15 cellular contexts compared by ENCODE assay signal in genomic region chr12:46442239-46442638, GRCh38.
DNase-seq lines count a peak whose midpoint lies in the region; ATAC-seq and TF ChIP-seq lines count a peak whose summit lies in the region.
"Had no signal": no experiment of that assay in that cellular context is flagged by ENCODE, and none has a peak within 500 bp of the region (broad histone marks: within the 10 kb centered on the region; RNA-seq: fewer than 3 reads in every experiment).

No MANE protein-coding gene starts in this region.

- no peaks in the 10 kb centered on the region for H3K36me3 Mint-ChIP-seq in chondrocyte (ENCODE audit: low read depth)

- H3K4me3 ChIP-seq in BE2C (ENCODE audit: low read depth, low read length), result no peak overlapping the region

- no peaks in the 10 kb centered on the region for H3K27me3 Mint-ChIP-seq in chondrocyte (ENCODE audit: low read depth)

- H3K36me3 ChIP-seq in BE2C, result no peaks in the 10 kb centered on the region

- H3K27me3 ChIP-seq in BE2C, result no peaks in the 10 kb centered on the region

- H3K9me3 ChIP-seq in BE2C, result no peaks in the 10 kb centered on the region

- peaks cover 10% of the 10 kb centered on the region; the same call in 1 of the 2 replicates for H3K4me1 ChIP-seq in BE2C

- TF ChIP-seq CTCF in chondrocyte (IDR thresholded peaks at IDR 0.05) (no peak), BE2C (IDR thresholded peaks at IDR 0.05; ENCODE audit: low read depth, low read length) (no peak)

- ATAC-seq in HG03378 (IDR thresholded peaks at IDR 0.05; ENCODE audit: unreplicated experiment), result no peak
- ATAC-seq in HG02973 (IDR thresholded peaks at IDR 0.05; ENCODE audit: unreplicated experiment), result no peak

- H3K4me1 Mint-ChIP-seq in chondrocyte (ENCODE audit: low read depth), result peaks cover 48% of the 10 kb centered on the region

- no peaks in the 10 kb centered on the region for H3K9me3 Mint-ChIP-seq in chondrocyte (ENCODE audit: low read depth)

- peak overlapping the region; percentile 55 for H3K27ac Mint-ChIP-seq in chondrocyte (ENCODE audit: unreplicated experiment)

- no peak overlapping the region for H3K4me3 Mint-ChIP-seq in chondrocyte (ENCODE audit: unreplicated experiment)

- DNase-seq in AG08395 (ENCODE audit: low spot score), result peak; percentile 58
- DNase-seq in M059J (ENCODE audit: low read depth), result peak; percentile 79
- DNase-seq in chondrocyte (ENCODE audit: low spot score), result no peak
- DNase-seq in kidney tubule cell (ENCODE audit: low spot score), result peak; percentile 69
- DNase-seq in NOMO-1 treated with DMSO at 0.1 percent for 48 hours (lab: John Stamatoyannopoulos, UW; ENCODE audit: unreplicated experiment), result no peak
- DNase-seq in BE2C, result no peak
- DNase-seq: activated T-cell treated with anti-CD3 and anti-CD28 coated beads, Interleukin-2, amount 50 U/mL, for 1 hour; amygdala; DMS79; effector CD4-positive, alpha-beta T cell; midbrain; NCI-H2107; stimulated activated CD4-positive, alpha-beta T cell treated with anti-CD3 and anti-CD28 coated beads, Interleukin-2, amount 100 ng/mL, for 24 hours had no signal

Comparison
In these comparisons a context has a peak if more than half of its experiments do, and no peak if none do; other contexts are left out.
1. DNase-seq: peak in AG08395 (single experiment), M059J (single experiment) and kidney tubule cell (single experiment); none in chondrocyte (single experiment), NOMO-1 treated with DMSO at 0.1 percent for 48 hours (single experiment) and BE2C (single experiment).